ENCODE assay signal across 20 cellular contexts in genomic region chr20:20343886-20344381, GRCh38. TPM values are rescaled to one million over a fixed set of nuclear protein-coding genes. Genes with fewer than 3 reads are reported as not detected.
DNase-seq lines count a peak whose midpoint lies in the region; ATAC-seq, FAIRE-seq and TF ChIP-seq lines count a peak whose summit lies in the region.
"Had no signal": no experiment of that assay in that cellular context is flagged by ENCODE, and none has a peak within 500 bp of the region (broad histone marks: within the 10 kb centered on the region; RNA-seq: fewer than 3 reads in every experiment).

No MANE protein-coding gene starts in this region.

- WGBS in HepG2 (ENCODE audit: low lambda C conversion rate), result 25% methylated on average over 9 of the region's 9 CpGs
- whole genome bisulfite sequencing in right lobe of liver (ENCODE audit: insufficient coverage, low coverage, low lambda C conversion rate, missing lambda C conversion rate), result 47% methylated on average over 9 of the region's 9 CpGs

- H3K9me3 ChIP-seq in HepG2 (ENCODE audit: low read length) (no peaks in the 10 kb centered on the region), right lobe of liver (no peaks in the 10 kb centered on the region), right atrium auricular region (peaks cover 0 to 15% of the 10 kb centered on the region in 2 donors)

- H3K36me3 ChIP-seq in HepG2 (replicated peaks in 1 of 2; ENCODE audit: control insufficient read depth in 1 of 2, insufficient read depth in 2 of 2, low read length in 2 of 2) (no peaks in the 10 kb centered on the region), right lobe of liver (no peaks in the 10 kb centered on the region), right atrium auricular region (no peaks in the 10 kb centered on the region)
- H3K36me3 ChIP-seq: BLaER1 had no signal

- H3K4me2 ChIP-seq in HepG2 (ENCODE audit: low read depth, low read length), result no peak overlapping the region
- H3K4me2 ChIP-seq: BLaER1 had no signal

- H3K4me3 ChIP-seq in HepG2 (replicated peaks in 1 of 3; ENCODE audit: insufficient read depth in 1 of 3, low read depth in 2 of 3, low read length in 3 of 3) (no peak overlapping the region), right lobe of liver (no peak overlapping the region), right atrium auricular region (no peak overlapping the region)
- H3K4me3 ChIP-seq: BLaER1 had no signal

- in situ Hi-C loops in HepG2 (cut with HindIII; ENCODE audit: extremely low pct_ligation_motif_present, low pct_unique_long_range_greater_than_20kb), result no loop called here

- POLR2A ChIA-PET in HepG2 (lab: Yijun Ruan, JAX), result no interaction called here

- intact Hi-C loops in HepG2 (cut with micrococcal nuclease; ENCODE audit: unreplicated experiment) (no loop called here), right lobe of liver (cut with DNase I) (no loop called here)

- no peak overlapping the region for H3K9ac ChIP-seq in HepG2 (ENCODE audit: insufficient read depth, low read depth, low read length)
- H3K9ac ChIP-seq: BLaER1 had no signal

- no peaks in the 10 kb centered on the region for H3K4me1 ChIP-seq in HepG2 (ENCODE audit: insufficient read depth, low read length)
- no peaks in the 10 kb centered on the region for H3K4me1 ChIP-seq in right lobe of liver
- no peaks in the 10 kb centered on the region for H3K4me1 ChIP-seq in right atrium auricular region
- H3K4me1 ChIP-seq: BLaER1 had no signal

- no TSS peak for BruUV-seq in HepG2 (replicated peaks; lab: Mats Ljungman, UMichigan)

- no peak for TF ChIP-seq POLR2A in HepG2 (IDR thresholded peaks at IDR 0.05; ENCODE audit: insufficient read depth in 1 of 2, low read depth in 2 of 2, low read length in 2 of 2)
- TF ChIP-seq POLR2A in right lobe of liver (IDR thresholded peaks at IDR 0.05), result no peak

- H4K20me1 ChIP-seq in HepG2 (ENCODE audit: insufficient read depth, low read length), result no peaks in the 10 kb centered on the region
- H4K20me1 ChIP-seq: BLaER1 had no signal

- CTCF ChIA-PET in HepG2 (lab: Yijun Ruan, JAX; ENCODE audit: low intra/inter-chr PET ratio, low total read pairs), result no interaction called here

- TF ChIP-seq EP300 in HepG2 (IDR thresholded peaks at IDR 0.05; ENCODE audit: low read depth in 2 of 2, low read length in 2 of 2) (no peak), HepG2 (CRISPR knock-in tag; IDR thresholded peaks at IDR 0.05; ENCODE audit: borderline replicate concordance) (no peak)

- TF ChIP-seq CTCF in HepG2 (CRISPR knock-in tag; IDR thresholded peaks at IDR 0.05), result no peak
- TF ChIP-seq CTCF in right lobe of liver (IDR thresholded peaks at IDR 0.05), result no peak
- TF ChIP-seq CTCF in right atrium auricular region (IDR thresholded peaks at IDR 0.05), result no peak

- FAIRE-seq in HepG2 (lab: Jason Lieb, UNC), result no peak

- DNase-seq in HepG2 (ENCODE audit: low spot score) (no peak), right lobe of liver (no peak), RPMI7951 (ENCODE audit: low read depth) (peak; percentile 76), lung microvascular endothelial cell (ENCODE audit: low read depth in 2 of 2) (peak; percentile 17 to 33), right atrium auricular region (ENCODE audit: low spot score) (no peak), cerebellar cortex (ENCODE audit: low spot score) (no peak)
- DNase-seq: 8988T; CD4-positive, alpha-beta memory T cell; DMS153; DMS79; GF-D8; GOT3; H7; HFFc6 had no signal

- ATAC-seq in HepG2 (peak; percentile 39; the same call in 2 of the 3 replicates), right lobe of liver (no peak), HG03378 (IDR thresholded peaks at IDR 0.05; ENCODE audit: unreplicated experiment) (no peak)
- ATAC-seq: HCT116 had no signal

- no peaks in the 10 kb centered on the region for H3K79me2 ChIP-seq in HepG2 (ENCODE audit: insufficient read depth, low read length)

- H3K27me3 ChIP-seq in HepG2 (ENCODE audit: control insufficient read depth in 1 of 2, insufficient read depth in 2 of 2, low read length in 2 of 2) (peaks cover 7 to 26% of the 10 kb centered on the region in 2 experiments; a peak in 3 of 5 replicates), right lobe of liver (no peaks in the 10 kb centered on the region), right atrium auricular region (no peaks in the 10 kb centered on the region)
- H3K27me3 ChIP-seq: BLaER1 had no signal

- H3K27ac ChIP-seq in HepG2 (ENCODE audit: extremely low read length, insufficient read depth, low read length) (no peak overlapping the region), right lobe of liver (no peak overlapping the region), right atrium auricular region (no peak overlapping the region)
- H3K27ac ChIP-seq: BLaER1 had no signal

- TF ChIP-seq RAD21 in HepG2 (CRISPR knock-in tag; IDR thresholded peaks at IDR 0.05), result no peak

- H2AFZ ChIP-seq in HepG2 (ENCODE audit: low read length), result no peak overlapping the region

TF ChIP-seq in HepG2, 621 proteins besides CTCF, POLR2A, EP300 and RAD21:
- TF ChIP-seq GATA4 (IDR thresholded peaks at IDR 0.05; ENCODE audit: borderline replicate concordance, low read depth), result no peak

RNA-seq across cellular contexts. Expression of gene INSM1, which starts 24.0 kb away (rescaled TPM):
- not detected in 2 replicates for total RNA-seq in HepG2 (2016; rRNA removed; fragmentation: Illumina TruSeq; extraction: Trizol)
- total RNA-seq in HepG2 (2016; cell fraction: cytosol; rRNA removed; fragmentation: Illumina TruSeq; extraction: Trizol; ENCODE audit: low read depth), result not detected in 2 replicates
- not detected in 2 replicates for total RNA-seq in HepG2 (2016; cell fraction: insoluble cytoplasmic fraction; rRNA removed; fragmentation: Illumina TruSeq; extraction: Trizol)
- total RNA-seq in HepG2 (2016; cell fraction: membrane; rRNA removed; fragmentation: Illumina TruSeq; extraction: Trizol), result not detected in 2 replicates
- not detected in 2 replicates for total RNA-seq in HepG2 (2016; cell fraction: nucleus; rRNA removed; fragmentation: Illumina TruSeq; extraction: Trizol)
- not detected in 2 replicates for polyA plus RNA-seq in HepG2 (2011; rRNA removed)
- not detected in 2 replicates for polyA plus RNA-seq in HepG2 (2011; cell fraction: cytosol; rRNA removed)
- not detected in 2 replicates for polyA plus RNA-seq in HepG2 (2011; cell fraction: nucleus; rRNA removed)
- polyA plus RNA-seq in HepG2 (2012), result not detected in 2 replicates
- polyA plus RNA-seq in HepG2 (2016; cell fraction: cytosol; fragmentation: Illumina TruSeq; extraction: Trizol; ENCODE audit: low read depth), result not detected in 2 replicates
- not detected in 2 replicates for polyA plus RNA-seq in HepG2 (2016; cell fraction: insoluble cytoplasmic fraction; fragmentation: Illumina TruSeq; extraction: Trizol; ENCODE audit: low read depth)
- not detected in 2 replicates for polyA plus RNA-seq in HepG2 (2016; cell fraction: membrane; fragmentation: Illumina TruSeq; extraction: Trizol; ENCODE audit: low read depth)
- not detected in 2 replicates for polyA plus RNA-seq in HepG2 (2016; cell fraction: nucleus; fragmentation: Illumina TruSeq; extraction: Trizol; ENCODE audit: insufficient read depth, low read depth)
- not detected in 2 replicates for polyA minus RNA-seq in HepG2 (2011; rRNA and poly(A)+ RNA removed; ENCODE audit: low replicate concordance)
- polyA minus RNA-seq in HepG2 (2011; cell fraction: cytosol; rRNA and poly(A)+ RNA removed), result not detected in 2 replicates
- polyA minus RNA-seq in HepG2 (2011; cell fraction: nucleus; rRNA and poly(A)+ RNA removed), result not detected in 2 replicates
- total RNA-seq in right lobe of liver, result not detected
- under 0.01 and 0.10 TPM in 2 replicates for total RNA-seq in RPMI7951 (2014; rRNA removed; shearing (Covaris generic))
- total RNA-seq in lung microvascular endothelial cell, result not detected in 2 replicates
- total RNA-seq in right atrium auricular region, result not detected
- total RNA-seq: A673; CD4-positive, alpha-beta memory T cell; HFFc6 had no signal
- polyA plus RNA-seq: AG04450; CD14-positive monocyte; CD4-positive, alpha-beta memory T cell had no signal

Comparison
In these comparisons a context has a peak if more than half of its experiments do, and no peak if none do; other contexts are left out.
1. DNase-seq: peak in RPMI7951 (single experiment) and lung microvascular endothelial cell (2 of 2); none in HepG2 (single experiment), right lobe of liver (0 of 3), right atrium auricular region (single experiment) and cerebellar cortex (single experiment).